In genomic region chr1:203672354-203672753, GRCh38 we compare ENCODE assay signal across 8 cellular contexts. TPM values are rescaled to one million over a fixed set of nuclear protein-coding genes. Genes with fewer than 3 reads are reported as not detected.
DNase-seq lines count a peak whose midpoint lies in the region; ATAC-seq and TF ChIP-seq lines count a peak whose summit lies in the region.

No MANE protein-coding gene starts in this region.

- H3K9me3 ChIP-seq in osteoblast (ENCODE audit: low read depth, low read length): no peaks in the 10 kb centered on the region

- H3K27me3 ChIP-seq in BJ (ENCODE audit: control insufficient read depth, insufficient read depth, low read length) (no peaks in the 10 kb centered on the region), osteoblast (ENCODE audit: insufficient read depth, low read length) (no peaks in the 10 kb centered on the region)

- peak overlapping the region; percentile 97 for H3K27ac ChIP-seq in osteoblast (ENCODE audit: low read depth, low read length)

- H3K4me1 ChIP-seq in osteoblast (ENCODE audit: insufficient read depth, low read length): peaks cover 59% of the 10 kb centered on the region

- DNase-seq in BJ (ENCODE audit: low read depth) (peak; percentile 71), fibroblast of peridontal ligament (ENCODE audit: extremely low read depth) (peak; percentile 83), osteoblast (ENCODE audit: insufficient read length, low spot score, missing footprints) (no peak), HCEC 1CT (no peak), NCI-H1930 (lab: John Stamatoyannopoulos, UW) (no peak), Kasumi-1 (lab: John Stamatoyannopoulos, UW) (no peak), NCI-H2196 treated with DMSO at 0.1 percent for 48 hours (lab: John Stamatoyannopoulos, UW; ENCODE audit: unreplicated experiment) (no peak)

- peaks cover 62% of the 10 kb centered on the region for H4K20me1 ChIP-seq in osteoblast (ENCODE audit: insufficient read depth, low read length)

- no peak overlapping the region for H2AFZ ChIP-seq in osteoblast (ENCODE audit: low read length)

- H3K36me3 ChIP-seq in BJ (ENCODE audit: control insufficient read depth, insufficient read depth, low read length): peaks cover 7% of the 10 kb centered on the region; the same call in 1 of the 2 replicates
- peaks cover 11% of the 10 kb centered on the region for H3K36me3 ChIP-seq in osteoblast (ENCODE audit: insufficient read depth, low read length)

- H3K4me2 ChIP-seq in osteoblast (ENCODE audit: insufficient read depth, low read length): no peak overlapping the region

- H3K4me3 ChIP-seq in BJ (ENCODE audit: low read depth, low read length) (no peak overlapping the region), osteoblast (ENCODE audit: insufficient read depth, low read length) (no peak overlapping the region)

- POLR2A ChIA-PET in BJ (lab: Charles Lee): interaction anchor here (0.6 kb wide), 1 partner anchor 294 kb away, joined by 4 read pairs; no protein-coding TSS in a partner anchor

- peaks cover 93% of the 10 kb centered on the region for H3K79me2 ChIP-seq in osteoblast (ENCODE audit: insufficient read depth, low read length)

- TF ChIP-seq CTCF in BJ (IDR thresholded peaks at IDR 0.05; ENCODE audit: insufficient read depth, low read depth, low read length): no peak
- TF ChIP-seq CTCF in osteoblast (IDR thresholded peaks at IDR 0.05; ENCODE audit: extremely low read depth, low read depth, low read length): no peak

- CTCF ChIA-PET in BJ (lab: Yijun Ruan, JAX): interaction anchor here (0.6 to 1.5 kb wide), 3 partner anchors 21 to 178 kb away, joined by 3 read pairs; partner anchors contain the start of gene ATP2B4

- peak; percentile 78 for ATAC-seq in SK-N-SH treated with all-trans-retinoic acid at 6 μM for 48 hours

TF ChIP-seq in SK-N-SH treated with all-trans-retinoic acid at 6 μM for 48 hours, 23 proteins besides CTCF, POLR2A, EP300 and RAD21:
- TF ChIP-seq TCF4 (CRISPR knock-in tag; IDR thresholded peaks at IDR 0.05; ENCODE audit: borderline replicate concordance) (no peak), CSDC2 (CRISPR knock-in tag; IDR thresholded peaks at IDR 0.05) (0 out of 2 replicates have a peak, but pooled peaks have one; percentile 55), ISL1 (CRISPR knock-in tag; IDR thresholded peaks at IDR 0.05) (no peak), OSR1 (CRISPR knock-in tag; IDR thresholded peaks at IDR 0.05) (no peak), BACH2 (CRISPR knock-in tag; IDR thresholded peaks at IDR 0.05; ENCODE audit: borderline replicate concordance) (no peak), GLIS3 (CRISPR knock-in tag; IDR thresholded peaks at IDR 0.05) (no peak), ZNF8 (CRISPR knock-in tag; IDR thresholded peaks at IDR 0.05) (no peak), ARNTL (CRISPR knock-in tag; IDR thresholded peaks at IDR 0.05; ENCODE audit: borderline replicate concordance, low read depth) (no peak), SNAI2 (CRISPR knock-in tag; IDR thresholded peaks at IDR 0.05) (no peak), ZFP3 (CRISPR knock-in tag; IDR thresholded peaks at IDR 0.05) (peak; percentile 19; the same call in 1 of the 2 replicates), ZNF565 (CRISPR knock-in tag; conservative IDR thresholded peaks at IDR 0.05; ENCODE audit: low read depth) (no peak), CSRNP3 (CRISPR knock-in tag; IDR thresholded peaks at IDR 0.05) (no peak), TOX (CRISPR knock-in tag; IDR thresholded peaks at IDR 0.05; ENCODE audit: borderline replicate concordance) (no peak), PPARA (CRISPR knock-in tag; IDR thresholded peaks at IDR 0.05; ENCODE audit: borderline replicate concordance) (no peak)
- TF ChIP-seq, protein P1, sequence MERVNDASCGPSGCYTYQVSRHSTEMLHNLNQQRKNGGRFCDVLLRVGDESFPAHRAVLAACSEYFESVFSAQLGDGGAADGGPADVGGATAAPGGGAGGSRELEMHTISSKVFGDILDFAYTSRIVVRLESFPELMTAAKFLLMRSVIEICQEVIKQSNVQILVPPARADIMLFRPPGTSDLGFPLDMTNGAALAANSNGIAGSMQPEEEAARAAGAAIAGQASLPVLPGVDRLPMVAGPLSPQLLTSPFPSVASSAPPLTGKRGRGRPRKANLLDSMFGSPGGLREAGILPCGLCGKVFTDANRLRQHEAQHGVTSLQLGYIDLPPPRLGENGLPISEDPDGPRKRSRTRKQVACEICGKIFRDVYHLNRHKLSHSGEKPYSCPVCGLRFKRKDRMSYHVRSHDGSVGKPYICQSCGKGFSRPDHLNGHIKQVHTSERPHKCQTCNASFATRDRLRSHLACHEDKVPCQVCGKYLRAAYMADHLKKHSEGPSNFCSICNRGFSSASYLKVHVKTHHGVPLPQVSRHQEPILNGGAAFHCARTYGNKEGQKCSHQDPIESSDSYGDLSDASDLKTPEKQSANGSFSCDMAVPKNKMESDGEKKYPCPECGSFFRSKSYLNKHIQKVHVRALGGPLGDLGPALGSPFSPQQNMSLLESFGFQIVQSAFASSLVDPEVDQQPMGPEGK (CRISPR knock-in tag; IDR thresholded peaks at IDR 0.05; ENCODE audit: borderline replicate concordance): no peak
- TF ChIP-seq, protein P2, sequence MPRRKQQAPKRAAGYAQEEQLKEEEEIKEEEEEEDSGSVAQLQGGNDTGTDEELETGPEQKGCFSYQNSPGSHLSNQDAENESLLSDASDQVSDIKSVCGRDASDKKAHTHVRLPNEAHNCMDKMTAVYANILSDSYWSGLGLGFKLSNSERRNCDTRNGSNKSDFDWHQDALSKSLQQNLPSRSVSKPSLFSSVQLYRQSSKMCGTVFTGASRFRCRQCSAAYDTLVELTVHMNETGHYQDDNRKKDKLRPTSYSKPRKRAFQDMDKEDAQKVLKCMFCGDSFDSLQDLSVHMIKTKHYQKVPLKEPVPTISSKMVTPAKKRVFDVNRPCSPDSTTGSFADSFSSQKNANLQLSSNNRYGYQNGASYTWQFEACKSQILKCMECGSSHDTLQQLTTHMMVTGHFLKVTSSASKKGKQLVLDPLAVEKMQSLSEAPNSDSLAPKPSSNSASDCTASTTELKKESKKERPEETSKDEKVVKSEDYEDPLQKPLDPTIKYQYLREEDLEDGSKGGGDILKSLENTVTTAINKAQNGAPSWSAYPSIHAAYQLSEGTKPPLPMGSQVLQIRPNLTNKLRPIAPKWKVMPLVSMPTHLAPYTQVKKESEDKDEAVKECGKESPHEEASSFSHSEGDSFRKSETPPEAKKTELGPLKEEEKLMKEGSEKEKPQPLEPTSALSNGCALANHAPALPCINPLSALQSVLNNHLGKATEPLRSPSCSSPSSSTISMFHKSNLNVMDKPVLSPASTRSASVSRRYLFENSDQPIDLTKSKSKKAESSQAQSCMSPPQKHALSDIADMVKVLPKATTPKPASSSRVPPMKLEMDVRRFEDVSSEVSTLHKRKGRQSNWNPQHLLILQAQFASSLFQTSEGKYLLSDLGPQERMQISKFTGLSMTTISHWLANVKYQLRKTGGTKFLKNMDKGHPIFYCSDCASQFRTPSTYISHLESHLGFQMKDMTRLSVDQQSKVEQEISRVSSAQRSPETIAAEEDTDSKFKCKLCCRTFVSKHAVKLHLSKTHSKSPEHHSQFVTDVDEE (CRISPR knock-in tag; IDR thresholded peaks at IDR 0.05): no peak
- TF ChIP-seq, protein P3, sequence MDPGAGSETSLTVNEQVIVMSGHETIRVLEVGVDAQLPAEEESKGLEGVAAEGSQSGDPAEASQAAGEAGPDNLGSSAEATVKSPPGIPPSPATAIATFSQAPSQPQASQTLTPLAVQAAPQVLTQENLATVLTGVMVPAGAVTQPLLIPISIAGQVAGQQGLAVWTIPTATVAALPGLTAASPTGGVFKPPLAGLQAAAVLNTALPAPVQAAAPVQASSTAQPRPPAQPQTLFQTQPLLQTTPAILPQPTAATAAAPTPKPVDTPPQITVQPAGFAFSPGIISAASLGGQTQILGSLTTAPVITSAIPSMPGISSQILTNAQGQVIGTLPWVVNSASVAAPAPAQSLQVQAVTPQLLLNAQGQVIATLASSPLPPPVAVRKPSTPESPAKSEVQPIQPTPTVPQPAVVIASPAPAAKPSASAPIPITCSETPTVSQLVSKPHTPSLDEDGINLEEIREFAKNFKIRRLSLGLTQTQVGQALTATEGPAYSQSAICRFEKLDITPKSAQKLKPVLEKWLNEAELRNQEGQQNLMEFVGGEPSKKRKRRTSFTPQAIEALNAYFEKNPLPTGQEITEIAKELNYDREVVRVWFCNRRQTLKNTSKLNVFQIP (CRISPR knock-in tag; IDR thresholded peaks at IDR 0.05; ENCODE audit: borderline replicate concordance, low read depth): no peak

RNA-seq across cellular contexts. Expression of gene ATP2B4, which starts 45.7 kb away (rescaled TPM):
- polyA plus RNA-seq in BJ (2011; rRNA removed): 361 and 409 TPM in 2 replicates
- 380 and 491 TPM in 2 replicates for polyA minus RNA-seq in BJ (2011; rRNA and poly(A)+ RNA removed)
- 112 and 124 TPM in 2 replicates for total RNA-seq in osteoblast

Comparison
In these comparisons a context has a peak if more than half of its experiments do, and no peak if none do; other contexts are left out.
1. DNase-seq: peak in BJ (single experiment) and fibroblast of peridontal ligament (single experiment); none in osteoblast (single experiment), HCEC 1CT (single experiment), NCI-H1930 (0 of 2), Kasumi-1 (0 of 2) and NCI-H2196 treated with DMSO at 0.1 percent for 48 hours (single experiment).